8 cellular contexts compared by ENCODE assay signal in genomic region chr12:11877869-11878780, GRCh38.
A peak's percentile ranks its signal among the peaks of the same experiment; 100 is the strongest.
DNase-seq lines count a peak whose midpoint lies in the region; ATAC-seq and TF ChIP-seq lines count a peak whose summit lies in the region.

No MANE protein-coding gene starts in this region.

- peak; percentile 86 for DNase-seq in COLO668 (lab: John Stamatoyannopoulos, UW; ENCODE audit: unreplicated experiment)
- peak; percentile 51 for DNase-seq in NCI-H1694 (lab: John Stamatoyannopoulos, UW)
- DNase-seq in mammary epithelial cell: peak; percentile 92
- DNase-seq in lung (ENCODE audit: low spot score): no peak
- no peak for DNase-seq in AML-193 (lab: John Stamatoyannopoulos, UW)
- no peak for DNase-seq in germinal center (ENCODE audit: low spot score)
- DNase-seq in NOMO-1 treated with DMSO at 0.1 percent for 48 hours (lab: John Stamatoyannopoulos, UW; ENCODE audit: unreplicated experiment): no peak

- H3K9me3 ChIP-seq in mammary epithelial cell (replicated peaks; ENCODE audit: insufficient read depth, low read length) (no peaks in the 10 kb centered on the region), lung (ENCODE audit: control insufficient read depth in 2 of 2, insufficient read depth in 1 of 2, low read length in 1 of 2) (no peaks in the 10 kb centered on the region)

- H3K27me3 ChIP-seq in mammary epithelial cell (ENCODE audit: insufficient read depth, low read length): no peaks in the 10 kb centered on the region
- H3K27me3 ChIP-seq in lung (ENCODE audit: control insufficient read depth, insufficient read depth): no peaks in the 10 kb centered on the region

- H3K79me2 ChIP-seq in mammary epithelial cell (ENCODE audit: insufficient read depth, low read length): peaks cover 24% of the 10 kb centered on the region

- no peaks in the 10 kb centered on the region for H4K20me1 ChIP-seq in mammary epithelial cell (ENCODE audit: insufficient read depth, low read length)

- H3K4me3 ChIP-seq in mammary epithelial cell (replicated peaks in 1 of 3; ENCODE audit: insufficient read depth in 1 of 3, low read depth in 2 of 3, low read length in 3 of 3) (peak overlapping the region in 1 of 3 experiments; percentile 7), lung (no peak overlapping the region)

- peak overlapping the region; percentile 30 for H3K9ac ChIP-seq in mammary epithelial cell (ENCODE audit: insufficient read depth, low read length)

- H3K4me2 ChIP-seq in mammary epithelial cell (ENCODE audit: insufficient read depth, low read depth, low read length): peak overlapping the region; percentile 79

- H2AFZ ChIP-seq in mammary epithelial cell (ENCODE audit: low read depth, low read length): peak overlapping the region; percentile 73

- no peaks in the 10 kb centered on the region for H3K36me3 ChIP-seq in mammary epithelial cell (ENCODE audit: insufficient read depth, low read length)
- peaks cover under 1 to 1% of the 10 kb centered on the region in 2 donors for H3K36me3 ChIP-seq in lung (ENCODE audit: control insufficient read depth in 2 of 2, insufficient read depth in 2 of 2, low read length in 2 of 2)

- in situ Hi-C loops in mammary epithelial cell (cut with MboI; ENCODE audit: low sequenced_read_pairs in 2 of 2): no loop called here

- no TSS peak for BruUV-seq in mammary epithelial cell (replicated peaks; lab: Mats Ljungman, UMichigan)

- WGBS in mammary epithelial cell (ENCODE audit: low coverage, missing lambda C conversion rate): 8% methylated on average over 11 of the region's 14 CpGs
- 57 to 59% methylated on average over 14 of the region's 14 CpGs for WGBS in lung, 2 donors

- dilution Hi-C loops in mammary epithelial cell (cut with HindIII; ENCODE audit: low sequenced_read_pairs): loop anchor here (5.0 kb wide), 2 partner anchors 66 to 84 kb away; no protein-coding TSS in a partner anchor

- intact Hi-C loops in mammary epithelial cell (cut with micrococcal nuclease): loop anchor here (2.0 to 5.0 kb wide), 3 partner anchors 131 to 227 kb away; no protein-coding TSS in a partner anchor

- CTCF ChIA-PET in mammary epithelial cell (lab: Charles Lee; ENCODE audit: low non-redundant PET): no interaction called here

- H3K4me1 ChIP-seq in mammary epithelial cell (ENCODE audit: insufficient read depth, low read length) (peaks cover 55% of the 10 kb centered on the region), lung (ENCODE audit: control insufficient read depth in 2 of 2, insufficient read depth in 2 of 2, low read length in 2 of 2) (peaks cover 13 to 18% of the 10 kb centered on the region in 2 donors)

- TF ChIP-seq CTCF in mammary epithelial cell (conservative IDR thresholded peaks at IDR 0.05 in 1 of 2, IDR thresholded peaks at IDR 0.05 in 1 of 2; ENCODE audit: extremely low read depth in 1 of 2, insufficient read depth in 1 of 2, low read depth in 1 of 2, low read length in 2 of 2): no peak
- no peak for TF ChIP-seq CTCF in lung (IDR thresholded peaks at IDR 0.05; ENCODE audit: control extremely low read depth, extremely low read depth)

- ATAC-seq in lung (ENCODE audit: insufficient read depth, low FRiP score): peak; percentile 69
- ATAC-seq in GM18870 (IDR thresholded peaks at IDR 0.05; ENCODE audit: unreplicated experiment): no peak

- H3K27ac ChIP-seq in mammary epithelial cell (ENCODE audit: insufficient read depth, low read depth, low read length) (peak overlapping the region; percentile 80), lung (ENCODE audit: low read depth in 1 of 2, low read length in 1 of 2) (peak overlapping the region in 1 of 2 donors; percentile 6)

Comparison
In these comparisons a context has a peak if more than half of its experiments do, and no peak if none do; other contexts are left out.
1. DNase-seq: peak in COLO668 (single experiment), NCI-H1694 (single experiment) and mammary epithelial cell (single experiment); none in lung (single experiment), AML-193 (0 of 2), germinal center (single experiment) and NOMO-1 treated with DMSO at 0.1 percent for 48 hours (single experiment).